8 cellular contexts compared by ENCODE assay signal in the genomic region with DNA sequence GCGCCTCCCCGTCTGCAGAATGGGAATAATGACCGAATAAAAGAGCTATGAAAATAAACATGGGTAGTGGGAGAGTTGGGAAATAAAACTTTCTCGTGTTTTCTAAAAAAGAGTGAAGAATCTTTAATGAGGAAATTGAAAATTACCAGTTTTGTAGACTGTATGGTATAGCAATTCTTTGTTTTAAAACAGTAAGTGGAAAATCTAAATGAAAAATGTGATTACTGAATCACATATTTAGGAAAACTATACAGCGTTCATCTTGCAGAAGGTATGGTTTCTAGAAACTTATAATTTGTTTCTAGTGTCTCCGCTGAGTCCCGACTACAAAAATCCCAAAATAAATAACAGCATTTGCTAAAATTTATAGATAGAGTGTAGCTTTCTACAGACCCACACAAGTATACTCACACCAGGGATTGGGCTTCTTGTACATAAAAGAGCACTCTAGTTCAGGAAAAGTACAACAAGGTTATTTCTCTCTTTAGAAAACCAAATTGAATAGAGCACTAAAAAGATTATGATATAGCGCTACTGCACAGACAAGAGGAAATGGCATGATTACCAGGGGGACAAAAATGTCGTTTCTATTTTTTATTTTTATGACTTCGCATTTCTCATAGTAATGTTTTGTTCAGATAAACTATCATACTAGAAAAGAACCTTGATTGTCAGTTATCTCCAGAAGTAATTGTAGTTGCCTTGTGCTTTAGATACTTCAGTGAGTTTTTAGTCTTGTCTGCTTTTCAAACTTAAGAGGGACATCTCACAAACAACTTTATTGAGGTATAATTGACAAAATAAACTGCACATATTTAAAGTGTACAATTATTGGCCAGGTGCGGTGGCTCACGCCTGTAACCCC. TPM values are rescaled to one million over a fixed set of nuclear protein-coding genes. Genes with fewer than 3 reads are reported as not detected.
DNase-seq lines count a peak whose midpoint lies in the region; ATAC-seq and TF ChIP-seq lines count a peak whose summit lies in the region.

No MANE protein-coding gene starts in this region.

- peak overlapping the region; percentile 91 for H3K4me3 ChIP-seq in GM12865 (ENCODE audit: low read depth, low read length)
- H3K4me3 ChIP-seq in Panc1 (ENCODE audit: low read depth in 2 of 2, low read length in 2 of 2), result peak overlapping the region; percentile 75 to 99
- no peak overlapping the region for H3K4me3 ChIP-seq in trophoblast cell (ENCODE audit: low read depth, low read length)

- peak overlapping the region; percentile 99 for H4K91ac ChIP-seq in trophoblast cell (ENCODE audit: low read depth, low read length)

- peak overlapping the region; percentile 64 for H4K12ac ChIP-seq in trophoblast cell (ENCODE audit: low read depth, low read length)

- H3K36me3 ChIP-seq in Panc1 (ENCODE audit: control insufficient read depth, insufficient read depth, low read length), result no peaks in the 10 kb centered on the region; the same call in 1 of the 2 replicates
- peaks cover 0 to 2% of the 10 kb centered on the region in 2 experiments for H3K36me3 ChIP-seq in trophoblast cell (ENCODE audit: control insufficient read depth in 1 of 2, insufficient read depth in 2 of 2, low read length in 2 of 2)

- no peak for TF ChIP-seq POLR2A in erythroblast (IDR thresholded peaks at IDR 0.05; ENCODE audit: low read length)

- POLR2A ChIA-PET in Panc1 (lab: Charles Lee), result no interaction called here

- peak overlapping the region; percentile 64 for H3K4me2 ChIP-seq in trophoblast cell (ENCODE audit: low read length)

- H3K9me3 ChIP-seq in Panc1 (ENCODE audit: control insufficient read depth, insufficient read depth, low read depth, low read length) (no peaks in the 10 kb centered on the region), trophoblast cell (ENCODE audit: insufficient read depth, low read depth, low read length) (no peaks in the 10 kb centered on the region)

- DNase-seq in GM12865 (ENCODE audit: low read depth) (no peak), Panc1 (ENCODE audit: low read depth, low spot score) (no peak), erythroblast (lab: John Stamatoyannopoulos, UW) (peak; percentile 57 to 73), trophoblast cell (no peak)

- TF ChIP-seq CTCF in GM12865 (IDR thresholded peaks at IDR 0.05; ENCODE audit: insufficient read depth, low read depth, low read length, missing control alignments), result no peak
- no peak for TF ChIP-seq CTCF in Panc1 (IDR thresholded peaks at IDR 0.05)

- H3K79me2 ChIP-seq in trophoblast cell (ENCODE audit: control insufficient read depth, insufficient read depth, low read length, poor library complexity), result peaks cover 16% of the 10 kb centered on the region

- no peak overlapping the region for H2BK120ac ChIP-seq in trophoblast cell (ENCODE audit: insufficient read depth, low read length, poor library complexity)

- no peaks in the 10 kb centered on the region for H3K27me3 ChIP-seq in Panc1 (ENCODE audit: control insufficient read depth, insufficient read depth, low read length)
- no peaks in the 10 kb centered on the region for H3K27me3 ChIP-seq in trophoblast cell (ENCODE audit: insufficient read depth, low read length)

- H2AFZ ChIP-seq in trophoblast cell (ENCODE audit: insufficient read depth, low read length, poor library complexity), result no peak overlapping the region

- CTCF ChIA-PET in Panc1 (lab: Charles Lee), result interaction anchor here (0.6 to 1.2 kb wide), 2 partner anchors 27 to 254 kb away, joined by 4 to 11 read pairs; no protein-coding TSS in a partner anchor

- H3K18ac ChIP-seq in trophoblast cell (ENCODE audit: low read length), result peak overlapping the region; percentile 68

- H3K4ac ChIP-seq in trophoblast cell (ENCODE audit: low read depth, low read length), result peak overlapping the region; percentile 69

- peak overlapping the region; percentile 71 for H4K8ac ChIP-seq in trophoblast cell (ENCODE audit: low read depth, low read length)

- peak overlapping the region; percentile 48 for H3K14ac ChIP-seq in trophoblast cell (ENCODE audit: low read length)

- BruUV-seq in Panc1 (replicated peaks; lab: Mats Ljungman, UMichigan), result TSS peak; percentile 93

- WGBS in trophoblast cell (ENCODE audit: extremely low coverage, insufficient coverage, insufficient read length), result no CpG with 5 or more reads among the region's 12 CpGs

- no peak overlapping the region for H3K23ac ChIP-seq in trophoblast cell (ENCODE audit: low read length)

- no peak overlapping the region for H2AK5ac ChIP-seq in trophoblast cell (ENCODE audit: low read length)

- in situ Hi-C loops in Panc1 (cut with HindIII; ENCODE audit: low pct_unique_long_range_greater_than_20kb, low sequenced_read_pairs), result no loop called here

- ATAC-seq in Panc1, result no peak
- ATAC-seq in GM18502 (IDR thresholded peaks at IDR 0.05; ENCODE audit: poor library complexity, unreplicated experiment), result no peak
- no peak for ATAC-seq in HG03159 (IDR thresholded peaks at IDR 0.05; ENCODE audit: unreplicated experiment)
- ATAC-seq in HG03521 (IDR thresholded peaks at IDR 0.05; ENCODE audit: unreplicated experiment), result no peak
- no peak for ATAC-seq in HG03460 (IDR thresholded peaks at IDR 0.05; ENCODE audit: unreplicated experiment)

- intact Hi-C loops in Panc1 (cut with micrococcal nuclease; ENCODE audit: unreplicated experiment), result no loop called here

- H3K79me1 ChIP-seq in trophoblast cell (ENCODE audit: low read length), result peaks cover 22% of the 10 kb centered on the region

- H3K4me1 ChIP-seq in Panc1 (ENCODE audit: control insufficient read depth, insufficient read depth, low read length) (peaks cover 16% of the 10 kb centered on the region), trophoblast cell (ENCODE audit: control insufficient read depth in 1 of 2, insufficient read depth in 2 of 2, low read length in 2 of 2) (peaks cover 4 to 5% of the 10 kb centered on the region in 2 experiments)

- peak overlapping the region; percentile 57 for H2BK5ac ChIP-seq in trophoblast cell (ENCODE audit: low read depth, low read length, poor library complexity)

- H2BK12ac ChIP-seq in trophoblast cell (ENCODE audit: low read length), result no peak overlapping the region

- H3K9ac ChIP-seq in trophoblast cell (ENCODE audit: low read length), result peak overlapping the region; percentile 8

- H3K27ac ChIP-seq in Panc1 (ENCODE audit: low read length) (peak overlapping the region; percentile 96), trophoblast cell (ENCODE audit: low read depth, low read length) (peak overlapping the region; percentile 99)

RNA-seq across cellular contexts. Expression of a gene that starts 1.0 kb away (rescaled TPM):
- total RNA-seq in Panc1 (2021; ENCODE audit: unreplicated experiment), result 92.9 TPM
- polyA plus RNA-seq in Panc1 (2012; ENCODE audit: insufficient read length), result 25.2 TPM
- 65.0 and 65.7 TPM in 2 replicates for polyA plus RNA-seq in trophoblast cell (2013)

Comparison
In these comparisons a context has a peak if more than half of its experiments do, and no peak if none do; other contexts are left out.
1. DNase-seq: peak in erythroblast (2 of 2); none in GM12865 (single experiment), Panc1 (single experiment) and trophoblast cell (0 of 2).